In genomic region chr15:25439456-25439836, GRCh38 we compare ENCODE assay signal across 8 cellular contexts. TPM values are rescaled to one million over a fixed set of nuclear protein-coding genes. Genes with fewer than 3 reads are reported as not detected.
DNase-seq lines count a peak whose midpoint lies in the region; ATAC-seq and TF ChIP-seq lines count a peak whose summit lies in the region.

No MANE protein-coding gene starts in this region.

- H3K4me3 Mint-ChIP-seq in activated T-cell treated with anti-CD3 and anti-CD28 coated beads, Interleukin-2, amount 50 U/mL, for 24 hours: peak overlapping the region; percentile 91
- H3K4me3 Mint-ChIP-seq in natural killer cell treated with Interleukin-12 subunit alpha and Interleukin-12 subunit beta and Interleukin-15 and Interleukin-18, amount 100 ng/mL, for 72 hours: peak overlapping the region; percentile 91

- DNase-seq in activated T-cell treated with anti-CD3 and anti-CD28 coated beads, Interleukin-2, amount 50 U/mL, for 24 hours: no peak
- DNase-seq in activated T-cell treated with anti-CD3 and anti-CD28 coated beads for 4 hours (no peak), RWPE1 (ENCODE audit: low spot score) (peak; percentile 18), erythroblast (lab: John Stamatoyannopoulos, UW) (peak; percentile 63 to 69), iPS-NIHi7 (ENCODE audit: extremely low spot score) (no peak), COLO829 (ENCODE audit: low spot score) (no peak)
- peak; percentile 58 for DNase-seq in natural killer cell treated with Interleukin-12 subunit alpha and Interleukin-12 subunit beta and Interleukin-15 and Interleukin-18, amount 100 ng/mL, for 72 hours (ENCODE audit: low spot score)

- CTCF ChIA-PET in RWPE1 (lab: Yijun Ruan, JAX): interaction anchor here (0.7 kb wide), 1 partner anchor 21 kb away, joined by 5 read pairs; no protein-coding TSS in a partner anchor

- peak; percentile 3 for ATAC-seq in HG02852 (IDR thresholded peaks at IDR 0.05; ENCODE audit: unreplicated experiment)
- ATAC-seq in natural killer cell treated with Interleukin-12 subunit alpha and Interleukin-12 subunit beta and Interleukin-15 and Interleukin-18, amount 100 ng/mL, for 72 hours: peak in 1 of 2 donors; percentile 6

- no peaks in the 10 kb centered on the region for H3K9me3 Mint-ChIP-seq in activated T-cell treated with anti-CD3 and anti-CD28 coated beads, Interleukin-2, amount 50 U/mL, for 24 hours
- no peaks in the 10 kb centered on the region for H3K9me3 Mint-ChIP-seq in natural killer cell treated with Interleukin-12 subunit alpha and Interleukin-12 subunit beta and Interleukin-15 and Interleukin-18, amount 100 ng/mL, for 72 hours

- peaks cover 36% of the 10 kb centered on the region for H3K4me1 Mint-ChIP-seq in activated T-cell treated with anti-CD3 and anti-CD28 coated beads, Interleukin-2, amount 50 U/mL, for 24 hours (ENCODE audit: low read depth)
- H3K4me1 Mint-ChIP-seq in natural killer cell treated with Interleukin-12 subunit alpha and Interleukin-12 subunit beta and Interleukin-15 and Interleukin-18, amount 100 ng/mL, for 72 hours (ENCODE audit: low read depth in 2 of 2): peaks cover 27 to 35% of the 10 kb centered on the region in 2 donors

- H3K27ac ChIP-seq in RWPE1: peak overlapping the region; percentile 92

- peaks cover 33% of the 10 kb centered on the region for H3K36me3 Mint-ChIP-seq in activated T-cell treated with anti-CD3 and anti-CD28 coated beads, Interleukin-2, amount 50 U/mL, for 24 hours (ENCODE audit: low read depth)
- no peaks in the 10 kb centered on the region for H3K36me3 Mint-ChIP-seq in natural killer cell treated with Interleukin-12 subunit alpha and Interleukin-12 subunit beta and Interleukin-15 and Interleukin-18, amount 100 ng/mL, for 72 hours

- H3K27me3 Mint-ChIP-seq in activated T-cell treated with anti-CD3 and anti-CD28 coated beads, Interleukin-2, amount 50 U/mL, for 24 hours: no peaks in the 10 kb centered on the region
- H3K27me3 Mint-ChIP-seq in natural killer cell treated with Interleukin-12 subunit alpha and Interleukin-12 subunit beta and Interleukin-15 and Interleukin-18, amount 100 ng/mL, for 72 hours: peaks cover 0 to 2% of the 10 kb centered on the region in 2 donors

- TF ChIP-seq CTCF in RWPE1 (conservative IDR thresholded peaks at IDR 0.05; ENCODE audit: low read depth): no peak

- POLR2A ChIA-PET in RWPE1 (lab: Yijun Ruan, JAX; ENCODE audit: low non-redundant PET): interaction anchor here (0.7 kb wide), 1 partner anchor 60 kb away, joined by 3 read pairs; no protein-coding TSS in a partner anchor

- no peak for TF ChIP-seq POLR2A in erythroblast (IDR thresholded peaks at IDR 0.05; ENCODE audit: low read length)

- H3K27ac Mint-ChIP-seq in activated T-cell treated with anti-CD3 and anti-CD28 coated beads, Interleukin-2, amount 50 U/mL, for 24 hours: peak overlapping the region; percentile 92
- H3K27ac Mint-ChIP-seq in natural killer cell treated with Interleukin-12 subunit alpha and Interleukin-12 subunit beta and Interleukin-15 and Interleukin-18, amount 100 ng/mL, for 72 hours: peak overlapping the region; percentile 87 to 91

RNA-seq across cellular contexts. Expression of gene UBE3A, which starts 0.6 kb away (rescaled TPM):
- 100 to 1,000 TPM; 122 to 148 TPM for total RNA-seq in natural killer cell treated with Interleukin-12 subunit alpha and Interleukin-12 subunit beta and Interleukin-15 and Interleukin-18, amount 100 ng/mL, for 72 hours

Comparison
In these comparisons a context has a peak if more than half of its experiments do, and no peak if none do; other contexts are left out.
1. DNase-seq: peak in RWPE1 (single experiment), erythroblast (2 of 2) and natural killer cell treated with Interleukin-12 subunit alpha and Interleukin-12 subunit beta and Interleukin-15 and Interleukin-18, amount 100 ng/mL, for 72 hours (single experiment); none in activated T-cell treated with anti-CD3 and anti-CD28 coated beads, Interleukin-2, amount 50 U/mL, for 24 hours (single experiment), activated T-cell treated with anti-CD3 and anti-CD28 coated beads for 4 hours (single experiment), iPS-NIHi7 (single experiment) and COLO829 (single experiment).